11 cellular contexts compared by ENCODE assay signal in genomic region chr19:5090780-5091575, GRCh38.
A peak's percentile ranks its signal among the peaks of the same experiment; 100 is the strongest.
DNase-seq lines count a peak whose midpoint lies in the region; ATAC-seq, FAIRE-seq and TF ChIP-seq lines count a peak whose summit lies in the region.
"Had no signal": no experiment of that assay in that cellular context is flagged by ENCODE, and none has a peak within 500 bp of the region (broad histone marks: within the 10 kb centered on the region; RNA-seq: fewer than 3 reads in every experiment).

No MANE protein-coding gene starts in this region.

- CTCF ChIA-PET in activated CD4-positive, alpha-beta T cell treated with anti-CD3 and anti-CD28 coated beads, Interleukin-2, amount 10 ng/mL, durations not matched to agents 7 days and 5 days (lab: Charles Lee) = no interaction called here

- 67 to 78% methylated on average over 29 of the region's 29 CpGs for WGBS in pancreas, 2 donors

- H3K4me3 ChIP-seq in fibroblast of lung (replicated peaks in 1 of 4; ENCODE audit: control extremely low read depth in 1 of 4, insufficient read depth in 1 of 4, low read depth in 3 of 4, low read length in 4 of 4) (no peak overlapping the region), pancreas (no peak overlapping the region)

- H3K36me3 ChIP-seq in fibroblast of lung (ENCODE audit: control insufficient read depth, insufficient read depth, low read length) (peaks cover 5% of the 10 kb centered on the region), pancreas (no peaks in the 10 kb centered on the region)

- H3K27ac ChIP-seq in fibroblast of lung (ENCODE audit: insufficient read depth, low read length) = peak overlapping the region; percentile 27
- H3K27ac ChIP-seq in pancreas = peak overlapping the region; percentile 23 to 41 (median 30)

- H3K9me3 Mint-ChIP-seq in activated CD4-positive, alpha-beta T cell treated with anti-CD3 and anti-CD28 coated beads, Interleukin-2, amount 10 ng/mL, durations not matched to agents 7 days and 5 days = no peaks in the 10 kb centered on the region
- H3K9me3 Mint-ChIP-seq in activated naive CD4-positive, alpha-beta T cell treated with anti-CD3 and anti-CD28 coated beads, Interleukin-2, amount 50 U/mL, for 72 hours = no peaks in the 10 kb centered on the region
- H3K9me3 Mint-ChIP-seq: activated naive CD8-positive, alpha-beta T cell treated with anti-CD3 and anti-CD28 coated beads, Interleukin-2, amount 10 ng/mL, durations not matched to agents 7 days and 5 days had no signal

- peak overlapping the region; percentile 59 for H3K4me2 ChIP-seq in fibroblast of lung (ENCODE audit: extremely low read depth, insufficient read depth, low read length)

- no peaks in the 10 kb centered on the region for H3K9me3 ChIP-seq in fibroblast of lung (ENCODE audit: control insufficient read depth, insufficient read depth, low read depth, low read length)
- no peaks in the 10 kb centered on the region for H3K9me3 ChIP-seq in pancreas

- DNase-seq in D341Med (ENCODE audit: low spot score) (peak; percentile 88), NCI-H345 treated with DMSO at 0.1 percent for 48 hours (lab: John Stamatoyannopoulos, UW; ENCODE audit: unreplicated experiment) (peak; percentile 64), fibroblast of lung (ENCODE audit: low read depth in 2 of 2) (peak; percentile 25 to 36), pancreas (peak in 2 of 6 donors; percentile 62 to 73), NOMO-1 treated with dmso at 0.1 percent for 144 hours (lab: John Stamatoyannopoulos, UW; ENCODE audit: unreplicated experiment) (no peak)
- no peak for DNase-seq in activated CD4-positive, alpha-beta T cell treated with anti-CD3 and anti-CD28 coated beads, Interleukin-2, amount 10 ng/mL, durations not matched to agents 7 days and 5 days
- no peak for DNase-seq in activated naive CD4-positive, alpha-beta T cell treated with anti-CD3 and anti-CD28 coated beads, Interleukin-2, amount 50 U/mL, for 72 hours (ENCODE audit: low spot score in 2 of 2)
- DNase-seq: activated naive CD8-positive, alpha-beta T cell treated with anti-CD3 and anti-CD28 coated beads, Interleukin-2, amount 10 ng/mL, durations not matched to agents 7 days and 5 days; RPMI8226; stimulated activated naive CD8-positive, alpha-beta T cell treated with anti-CD3 and anti-CD28 coated beads, Interleukin-15, Interleukin-2, amounts not matched to agents 100 U/mL and 50 U/mL, for 24 hours had no signal

- H3K4me1 ChIP-seq in fibroblast of lung (ENCODE audit: control insufficient read depth, extremely low read depth, insufficient read depth, low read length) (peaks cover 8% of the 10 kb centered on the region), pancreas (peaks cover 0 to 12% (median 0%) of the 10 kb centered on the region in 3 donors)

- no peak for FAIRE-seq in pancreas (lab: Jason Lieb, UNC)

- no peak overlapping the region for H2AFZ ChIP-seq in fibroblast of lung (ENCODE audit: low read length)

- no peaks in the 10 kb centered on the region for H3K27me3 ChIP-seq in fibroblast of lung (ENCODE audit: control insufficient read depth, insufficient read depth, low read length)
- no peaks in the 10 kb centered on the region for H3K27me3 ChIP-seq in pancreas

- no peak overlapping the region for H3K4me3 Mint-ChIP-seq in activated CD4-positive, alpha-beta T cell treated with anti-CD3 and anti-CD28 coated beads, Interleukin-2, amount 10 ng/mL, durations not matched to agents 7 days and 5 days
- H3K4me3 Mint-ChIP-seq: activated naive CD8-positive, alpha-beta T cell treated with anti-CD3 and anti-CD28 coated beads, Interleukin-2, amount 10 ng/mL, durations not matched to agents 7 days and 5 days had no signal

- intact Hi-C loops in pancreas (cut with DNase I) = no loop called here

- POLR2A ChIA-PET in activated CD4-positive, alpha-beta T cell treated with anti-CD3 and anti-CD28 coated beads, Interleukin-2, amount 10 ng/mL, durations not matched to agents 7 days and 5 days (lab: Charles Lee) = no interaction called here

- no peak overlapping the region for H3K27ac Mint-ChIP-seq in activated CD4-positive, alpha-beta T cell treated with anti-CD3 and anti-CD28 coated beads, Interleukin-2, amount 10 ng/mL, durations not matched to agents 7 days and 5 days
- no peak overlapping the region for H3K27ac Mint-ChIP-seq in activated naive CD4-positive, alpha-beta T cell treated with anti-CD3 and anti-CD28 coated beads, Interleukin-2, amount 50 U/mL, for 72 hours
- H3K27ac Mint-ChIP-seq: activated naive CD8-positive, alpha-beta T cell treated with anti-CD3 and anti-CD28 coated beads, Interleukin-2, amount 10 ng/mL, durations not matched to agents 7 days and 5 days had no signal

- peaks cover 3% of the 10 kb centered on the region for H3K36me3 Mint-ChIP-seq in activated CD4-positive, alpha-beta T cell treated with anti-CD3 and anti-CD28 coated beads, Interleukin-2, amount 10 ng/mL, durations not matched to agents 7 days and 5 days (ENCODE audit: low read depth)
- H3K36me3 Mint-ChIP-seq in activated naive CD4-positive, alpha-beta T cell treated with anti-CD3 and anti-CD28 coated beads, Interleukin-2, amount 50 U/mL, for 72 hours = no peaks in the 10 kb centered on the region

- no peaks in the 10 kb centered on the region for H4K20me1 ChIP-seq in fibroblast of lung (ENCODE audit: control insufficient read depth, extremely low read depth, insufficient read depth, low read length)

- ATAC-seq in pancreas (peak in 3 of 4 donors; percentile 2 to 27 (median 9)), GM18868 (IDR thresholded peaks at IDR 0.05; ENCODE audit: unreplicated experiment) (no peak)
- no peak for ATAC-seq in activated naive CD4-positive, alpha-beta T cell treated with anti-CD3 and anti-CD28 coated beads, Interleukin-2, amount 50 U/mL, for 72 hours
- ATAC-seq: stimulated activated naive CD8-positive, alpha-beta T cell treated with anti-CD3 and anti-CD28 coated beads, Interleukin-15, Interleukin-2, amounts not matched to agents 100 U/mL and 50 U/mL, for 24 hours had no signal

- TF ChIP-seq CTCF in fibroblast of lung (conservative IDR thresholded peaks at IDR 0.05 in 1 of 2, IDR thresholded peaks at IDR 0.05 in 1 of 2; ENCODE audit: low read depth in 1 of 2, low read length in 2 of 2) (no peak), pancreas (IDR thresholded peaks at IDR 0.05) (no peak)

- no peaks in the 10 kb centered on the region for H3K4me1 Mint-ChIP-seq in activated CD4-positive, alpha-beta T cell treated with anti-CD3 and anti-CD28 coated beads, Interleukin-2, amount 10 ng/mL, durations not matched to agents 7 days and 5 days

- no peaks in the 10 kb centered on the region for H3K27me3 Mint-ChIP-seq in activated CD4-positive, alpha-beta T cell treated with anti-CD3 and anti-CD28 coated beads, Interleukin-2, amount 10 ng/mL, durations not matched to agents 7 days and 5 days
- H3K27me3 Mint-ChIP-seq: activated naive CD8-positive, alpha-beta T cell treated with anti-CD3 and anti-CD28 coated beads, Interleukin-2, amount 10 ng/mL, durations not matched to agents 7 days and 5 days had no signal

- H3K9ac ChIP-seq in fibroblast of lung (ENCODE audit: insufficient read depth, low read length) = peak overlapping the region; percentile 7

- no peaks in the 10 kb centered on the region for H3K79me2 ChIP-seq in fibroblast of lung (ENCODE audit: control insufficient read depth, insufficient read depth, low read length)

Comparison
In these comparisons a context has a peak if more than half of its experiments do, and no peak if none do; other contexts are left out.
1. DNase-seq: peak in D341Med (single experiment), NCI-H345 treated with DMSO at 0.1 percent for 48 hours (single experiment) and fibroblast of lung (2 of 2); none in activated CD4-positive, alpha-beta T cell treated with anti-CD3 and anti-CD28 coated beads, Interleukin-2, amount 10 ng/mL, durations not matched to agents 7 days and 5 days (single experiment), activated naive CD4-positive, alpha-beta T cell treated with anti-CD3 and anti-CD28 coated beads, Interleukin-2, amount 50 U/mL, for 72 hours (0 of 2) and NOMO-1 treated with dmso at 0.1 percent for 144 hours (single experiment).
2. ATAC-seq: peak in pancreas (3 of 4); none in GM18868 (single experiment) and activated naive CD4-positive, alpha-beta T cell treated with anti-CD3 and anti-CD28 coated beads, Interleukin-2, amount 50 U/mL, for 72 hours (0 of 2).